9 cellular contexts compared by ENCODE assay signal in genomic region chr7:22110227-22110839, GRCh38.
DNase-seq lines count a peak whose midpoint lies in the region; ATAC-seq, FAIRE-seq and TF ChIP-seq lines count a peak whose summit lies in the region.
"Had no signal": no experiment of that assay in that cellular context is flagged by ENCODE, and none has a peak within 500 bp of the region (broad histone marks: within the 10 kb centered on the region; RNA-seq: fewer than 3 reads in every experiment).

No MANE protein-coding gene starts in this region.

- no peaks in the 10 kb centered on the region for H3K36me3 Mint-ChIP-seq in WTC11

- POLR2A ChIA-PET in WTC11 (lab: Charles Lee), result no interaction called here

- peak; percentile 69 for ATAC-seq in HG03108 (IDR thresholded peaks at IDR 0.05; ENCODE audit: unreplicated experiment)
- peak; percentile 76 for ATAC-seq in WTC11

- H3K4me1 ChIP-seq in kidney (ENCODE audit: control insufficient read depth in 1 of 2, insufficient read depth in 1 of 2, low read depth in 1 of 2, low read length in 2 of 2), result no peaks in the 10 kb centered on the region

- H3K4me1 Mint-ChIP-seq in WTC11, result peaks cover 3% of the 10 kb centered on the region; the same call in 1 of the 2 replicates

- FAIRE-seq in kidney (lab: Jason Lieb, UNC), result peak; percentile 80

- H3K9ac ChIP-seq in kidney (ENCODE audit: low read length in 2 of 2), result no peak overlapping the region
- H3K9ac ChIP-seq: BLaER1 had no signal

- no peak overlapping the region for H3K4me3 Mint-ChIP-seq in WTC11

- CTCF ChIA-PET in WTC11 (lab: Charles Lee), result interaction anchor here (0.6 to 3.2 kb wide), 91 partner anchors 8 to 846 kb away, joined by 3 to 31 read pairs (median 5); partner anchors contain the start of genes CDCA7L and STEAP1B

- DNase-seq in NK-92 treated with Interleukin-12 subunit alpha and Interleukin-12 subunit beta, amount 100 ng/mL, for 24 hours (lab: John Stamatoyannopoulos, UW), result peak; percentile 12
- DNase-seq in NK-92 (lab: John Stamatoyannopoulos, UW; ENCODE audit: unreplicated experiment) (no peak), NCI-H226 (peak; percentile 58), WTC11 (ENCODE audit: low spot score) (peak; percentile 65), cardiac fibroblast (ENCODE audit: low read depth in 2 of 2) (peak; percentile 89 to 91), kidney (no peak)
- DNase-seq in stimulated activated CD4-positive, alpha-beta T cell treated with anti-CD3 and anti-CD28 coated beads, Interleukin-2, amount 100 ng/mL, for 24 hours, result peak; percentile 59 to 71

- intact Hi-C loops in kidney (cut with DNase I), result loop anchor here (5.0 kb wide), 1 partner anchor 377 kb away; no protein-coding TSS in a partner anchor

- TF ChIP-seq CTCF in WTC11 (IDR thresholded peaks at IDR 0.05) (peak; percentile 76), cardiac fibroblast (IDR thresholded peaks at IDR 0.05; ENCODE audit: low read depth, low read length) (peak; percentile 72), kidney (IDR thresholded peaks at IDR 0.05; ENCODE audit: borderline replicate concordance, extremely low read depth, insufficient read depth) (peak; percentile 90)

- H3K9me3 Mint-ChIP-seq in WTC11, result no peaks in the 10 kb centered on the region

- H3K4me3 ChIP-seq in cardiac fibroblast (replicated peaks in 1 of 2; ENCODE audit: low read depth in 2 of 2, low read length in 2 of 2), result no peak overlapping the region
- no peak overlapping the region for H3K4me3 ChIP-seq in kidney (ENCODE audit: low read length in 2 of 2)
- H3K4me3 ChIP-seq: BLaER1 had no signal

- H3K27ac ChIP-seq in kidney (ENCODE audit: low read depth in 2 of 2, low read length in 2 of 2), result no peak overlapping the region
- H3K27ac ChIP-seq: BLaER1 had no signal

- H3K36me3 ChIP-seq in kidney (ENCODE audit: control insufficient read depth in 1 of 2, insufficient read depth in 2 of 2, low read length in 2 of 2), result no peaks in the 10 kb centered on the region
- H3K36me3 ChIP-seq: BLaER1 had no signal

- H3K9me3 ChIP-seq in kidney (ENCODE audit: control insufficient read depth in 1 of 2, low read length in 2 of 2), result no peaks in the 10 kb centered on the region
- H3K9me3 ChIP-seq: BLaER1 had no signal

- no peak overlapping the region for H3K27ac Mint-ChIP-seq in WTC11

- no peaks in the 10 kb centered on the region for H3K27me3 Mint-ChIP-seq in WTC11 (ENCODE audit: low read depth)

TF ChIP-seq in WTC11, 78 proteins besides CTCF, POLR2A, EP300 and RAD21:
- TF ChIP-seq SMAD3 (CRISPR knock-in tag; IDR thresholded peaks at IDR 0.05; ENCODE audit: borderline replicate concordance) (no peak), IRF2 (CRISPR knock-in tag; IDR thresholded peaks at IDR 0.05; ENCODE audit: borderline replicate concordance, low read depth) (no peak), ATF3 (CRISPR knock-in tag; conservative IDR thresholded peaks at IDR 0.05) (no peak), FOXK1 (CRISPR knock-in tag; IDR thresholded peaks at IDR 0.05) (no peak), TCF7 (CRISPR knock-in tag; IDR thresholded peaks at IDR 0.05; ENCODE audit: low read depth) (no peak), JAZF1 (CRISPR knock-in tag; IDR thresholded peaks at IDR 0.05) (no peak), MLX (CRISPR knock-in tag; IDR thresholded peaks at IDR 0.05) (no peak), NFATC4 (CRISPR knock-in tag; IDR thresholded peaks at IDR 0.05) (no peak), USF1 (CRISPR knock-in tag; IDR thresholded peaks at IDR 0.05) (no peak), ETV6 (CRISPR knock-in tag; IDR thresholded peaks at IDR 0.05) (no peak), GRHL2 (CRISPR knock-in tag; IDR thresholded peaks at IDR 0.05; ENCODE audit: insufficient replicate concordance, severe bottlenecking) (no peak), SP1 (CRISPR knock-in tag; conservative IDR thresholded peaks at IDR 0.05) (no peak), FOXJ3 (CRISPR knock-in tag; IDR thresholded peaks at IDR 0.05; ENCODE audit: borderline replicate concordance) (no peak), ZNF281 (CRISPR knock-in tag; IDR thresholded peaks at IDR 0.05) (no peak), IRF1 (CRISPR knock-in tag; IDR thresholded peaks at IDR 0.05) (no peak), TEAD4 (CRISPR knock-in tag; IDR thresholded peaks at IDR 0.05) (no peak), NR2C2 (CRISPR knock-in tag; IDR thresholded peaks at IDR 0.05) (no peak), ERG (CRISPR knock-in tag; IDR thresholded peaks at IDR 0.05) (no peak), NFYB (CRISPR knock-in tag; conservative IDR thresholded peaks at IDR 0.05; ENCODE audit: low read depth) (no peak)

Comparison
In these comparisons a context has a peak if more than half of its experiments do, and no peak if none do; other contexts are left out.
1. DNase-seq: peak in NK-92 treated with Interleukin-12 subunit alpha and Interleukin-12 subunit beta, amount 100 ng/mL, for 24 hours (single experiment), NCI-H226 (single experiment), WTC11 (single experiment), cardiac fibroblast (2 of 2) and stimulated activated CD4-positive, alpha-beta T cell treated with anti-CD3 and anti-CD28 coated beads, Interleukin-2, amount 100 ng/mL, for 24 hours (2 of 2); none in NK-92 (single experiment) and kidney (single experiment).
2. Peak in every context shown above with its lines, with median percentiles within 50 percentile points of each other: CTCF ChIP-seq.